ENCODE assay signal across 8 cellular contexts in the genomic region with DNA sequence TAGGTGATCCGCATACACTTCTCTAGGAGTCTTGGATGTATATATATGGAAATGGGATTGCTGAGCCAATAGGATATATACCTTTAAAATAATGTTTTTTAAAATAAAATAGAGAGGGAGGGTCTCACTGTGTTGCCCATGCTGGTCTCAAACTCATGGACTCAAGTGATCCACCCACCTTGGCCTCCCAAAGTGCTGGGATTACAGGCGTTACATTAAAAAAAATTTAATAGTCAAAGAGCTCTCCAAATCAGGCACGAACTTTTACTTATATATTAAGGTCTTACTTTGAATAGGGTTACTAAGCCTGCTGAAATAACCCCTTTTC.
DNase-seq lines count a peak whose midpoint lies in the region; ATAC-seq, FAIRE-seq and TF ChIP-seq lines count a peak whose summit lies in the region.

No MANE protein-coding gene starts in this region.

- H3K9me3 ChIP-seq in HEK293 (ENCODE audit: control insufficient read depth, insufficient read depth, low read depth, low read length) (no peaks in the 10 kb centered on the region), T-helper 17 cell (ENCODE audit: control insufficient read depth, low read length, poor library complexity, severe bottlenecking) (no peaks in the 10 kb centered on the region), skeletal muscle satellite cell (replicated peaks; ENCODE audit: low read length) (no peaks in the 10 kb centered on the region)

- no peak for FAIRE-seq in GM19239 (lab: Jason Lieb, UNC)

- ATAC-seq in T-helper 17 cell (no peak), GM21447 (IDR thresholded peaks at IDR 0.05; ENCODE audit: unreplicated experiment) (no peak), GM19395 (IDR thresholded peaks at IDR 0.05; ENCODE audit: unreplicated experiment) (no peak)

- peak overlapping the region; percentile 86 for H3K4me2 ChIP-seq in skeletal muscle satellite cell (ENCODE audit: low read length)

- H3K9ac ChIP-seq in skeletal muscle satellite cell (ENCODE audit: low read depth, low read length), result peak overlapping the region; percentile 96

- H3K4me1 Mint-ChIP-seq in T-helper 17 cell, result peaks cover 3% of the 10 kb centered on the region

- H3K4me3 Mint-ChIP-seq in T-helper 17 cell, result peak overlapping the region; percentile 92

- H3K4me1 ChIP-seq in HEK293 (ENCODE audit: control insufficient read depth, insufficient read depth, low read length) (no peaks in the 10 kb centered on the region), skeletal muscle satellite cell (ENCODE audit: control insufficient read depth, insufficient read depth, low read length) (peaks cover 11% of the 10 kb centered on the region)

- TF ChIP-seq CTCF in HEK293 (tag by site-specific recombination; IDR thresholded peaks at IDR 0.05) (no peak), fibroblast of pulmonary artery (IDR thresholded peaks at IDR 0.05; ENCODE audit: low read length, missing control alignments) (no peak)

- peak overlapping the region; percentile 88 for H3K27ac ChIP-seq in HEK293 (ENCODE audit: extremely low read depth, low read depth, low read length)

- DNase-seq in T-helper 17 cell (no peak), fibroblast of pulmonary artery (ENCODE audit: low read depth) (no peak), GM19239 (ENCODE audit: insufficient read length, low spot score) (no peak), NCI-H774 (lab: John Stamatoyannopoulos, UW) (no peak)

- no peaks in the 10 kb centered on the region for H3K27me3 Mint-ChIP-seq in T-helper 17 cell

- H3K27ac Mint-ChIP-seq in T-helper 17 cell, result peak overlapping the region; percentile 99

- H3K36me3 Mint-ChIP-seq in T-helper 17 cell (ENCODE audit: low read depth), result peaks cover 3% of the 10 kb centered on the region

- H3K36me3 ChIP-seq in HEK293 (ENCODE audit: control insufficient read depth in 2 of 2, insufficient read depth in 1 of 2, low read length in 2 of 2), result no peaks in the 10 kb centered on the region
- no peaks in the 10 kb centered on the region for H3K36me3 ChIP-seq in skeletal muscle satellite cell (ENCODE audit: insufficient read depth, low read length)

- H3K4me3 ChIP-seq in HEK293 (ENCODE audit: low read depth, low read length) (no peak overlapping the region), fibroblast of pulmonary artery (replicated peaks; ENCODE audit: low read depth, low read length) (peak overlapping the region; percentile 58), skeletal muscle satellite cell (ENCODE audit: low read length) (peak overlapping the region; percentile 85)

- CTCF ChIA-PET in HEK293 (lab: Yijun Ruan, JAX), result interaction anchor here (0.6 to 1.5 kb wide), 5 partner anchors 16 to 1175 kb away, joined by 3 to 7 read pairs (median 3); a partner anchor contains a TSS

- H3K27me3 ChIP-seq in skeletal muscle satellite cell (ENCODE audit: control insufficient read depth, insufficient read depth, low read length), result no peaks in the 10 kb centered on the region

- POLR2A ChIA-PET in HEK293 (lab: Yijun Ruan, JAX), result interaction anchor here (0.6 to 1.9 kb wide), 8 partner anchors 10 to 955 kb away, joined by 3 to 14 read pairs (median 6); a partner anchor contains a TSS

TF ChIP-seq in HEK293, 187 proteins besides CTCF, POLR2A, EP300 and RAD21:
- TF ChIP-seq ZNF626 (tag by site-specific recombination; IDR thresholded peaks at IDR 0.05), result no peak
- TF ChIP-seq ZNF837 (tag by site-specific recombination; IDR thresholded peaks at IDR 0.05), result no peak
- no peak for TF ChIP-seq ZNF544 (tag by site-specific recombination; IDR thresholded peaks at IDR 0.05)
- TF ChIP-seq, protein P1, sequence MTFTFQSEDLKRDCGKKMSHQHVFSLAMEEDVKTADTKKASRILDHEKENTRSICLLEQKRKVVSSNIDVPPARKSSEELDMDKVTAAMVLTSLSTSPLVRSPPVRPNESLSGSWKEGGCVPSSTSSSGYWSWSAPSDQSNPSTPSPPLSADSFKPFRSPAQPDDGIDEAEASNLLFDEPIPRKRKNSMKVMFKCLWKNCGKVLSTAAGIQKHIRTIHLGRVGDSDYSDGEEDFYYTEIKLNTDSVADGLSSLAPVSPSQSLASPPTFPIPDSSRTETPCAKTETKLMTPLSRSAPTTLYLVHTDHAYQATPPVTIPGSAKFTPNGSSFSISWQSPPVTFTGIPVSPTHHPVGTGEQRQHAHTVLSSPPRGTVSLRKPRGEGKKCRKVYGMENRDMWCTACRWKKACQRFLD (tag by site-specific recombination; IDR thresholded peaks at IDR 0.05), result no peak
- peak; percentile 62 for TF ChIP-seq ZNF121 (tag by site-specific recombination; IDR thresholded peaks at IDR 0.05)
- TF ChIP-seq, protein P2, sequence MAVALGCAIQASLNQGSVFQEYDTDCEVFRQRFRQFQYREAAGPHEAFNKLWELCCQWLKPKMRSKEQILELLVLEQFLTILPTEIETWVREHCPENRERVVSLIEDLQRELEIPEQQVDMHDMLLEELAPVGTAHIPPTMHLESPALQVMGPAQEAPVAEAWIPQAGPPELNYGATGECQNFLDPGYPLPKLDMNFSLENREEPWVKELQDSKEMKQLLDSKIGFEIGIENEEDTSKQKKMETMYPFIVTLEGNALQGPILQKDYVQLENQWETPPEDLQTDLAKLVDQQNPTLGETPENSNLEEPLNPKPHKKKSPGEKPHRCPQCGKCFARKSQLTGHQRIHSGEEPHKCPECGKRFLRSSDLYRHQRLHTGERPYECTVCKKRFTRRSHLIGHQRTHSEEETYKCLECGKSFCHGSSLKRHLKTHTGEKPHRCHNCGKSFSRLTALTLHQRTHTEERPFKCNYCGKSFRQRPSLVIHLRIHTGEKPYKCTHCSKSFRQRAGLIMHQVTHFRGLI (tag by site-specific recombination; IDR thresholded peaks at IDR 0.05), result no peak
- no peak for TF ChIP-seq ZBTB20 (tag by site-specific recombination; IDR thresholded peaks at IDR 0.05)
- TF ChIP-seq ZXDB (tag by site-specific recombination; IDR thresholded peaks at IDR 0.05), result no peak
- no peak for TF ChIP-seq ZNF707 (tag by site-specific recombination; IDR thresholded peaks at IDR 0.05)
- TF ChIP-seq KLF16 (tag by site-specific recombination; IDR thresholded peaks at IDR 0.05), result no peak
- no peak for TF ChIP-seq KLF9 (tag by site-specific recombination; IDR thresholded peaks at IDR 0.05; ENCODE audit: low read depth)
- TF ChIP-seq ZNF501 (tag by site-specific recombination; IDR thresholded peaks at IDR 0.05), result no peak
- TF ChIP-seq ZNF335 (tag by site-specific recombination; conservative IDR thresholded peaks at IDR 0.05), result peak; percentile 70
- TF ChIP-seq ZNF791 (tag by site-specific recombination; IDR thresholded peaks at IDR 0.05), result no peak
